19 cellular contexts compared by ENCODE assay signal in genomic region chr4:182231503-182231902, GRCh38. TPM values are rescaled to one million over a fixed set of nuclear protein-coding genes. Genes with fewer than 3 reads are reported as not detected.
"Had no signal": no experiment of that assay in that cellular context is flagged by ENCODE, and none has a peak within 500 bp of the region (broad histone marks: within the 10 kb centered on the region; RNA-seq: fewer than 3 reads in every experiment).

No MANE protein-coding gene starts in this region.

- H3K36me3 ChIP-seq: esophagus squamous epithelium, ovary, sigmoid colon, thyroid gland had no signal

- H3K36me3 Mint-ChIP-seq: activated naive CD8-positive, alpha-beta T cell; stimulated activated naive B cell treated with anti-CD40 and anti-IgM and Interleukin-4, amounts not matched to agents 10 μg/mL and 1 μg/mL and 100 μg/mL, for 72 hours had no signal

- H3K27me3 Mint-ChIP-seq: activated CD8-positive, alpha-beta T cell treated with anti-CD3 and anti-CD28 coated beads for 36 hours; activated naive CD8-positive, alpha-beta T cell; brain; stimulated activated naive B cell treated with anti-CD40 and anti-IgM and Interleukin-4, amounts not matched to agents 10 μg/mL and 1 μg/mL and 100 μg/mL, for 72 hours had no signal

- H3K4me3 ChIP-seq: esophagus squamous epithelium, ovary, sigmoid colon, thyroid gland had no signal

- H3K9me3 Mint-ChIP-seq: activated CD8-positive, alpha-beta T cell treated with anti-CD3 and anti-CD28 coated beads for 36 hours; activated T-cell treated with anti-CD3 and anti-CD28 coated beads, Interleukin-2, amount 50 U/mL, for 4 hours; brain; T-helper 1 cell treated with Interleukin-12 subunit alpha and Interleukin-12 subunit beta and Interleukin-4 antibody, amounts not matched to agents 30 μg/mL and 1 μg/mL, for 36 hours had no signal

- H3K4me1 ChIP-seq: esophagus squamous epithelium had no signal

- ATAC-seq: activated CD8-positive, alpha-beta T cell treated with anti-CD3 and anti-CD28 coated beads for 36 hours; activated T-cell treated with anti-CD3 and anti-CD28 coated beads, Interleukin-2, amount 50 U/mL, for 4 hours; stimulated activated naive B cell treated with anti-CD40 and anti-IgM and Interleukin-4, amounts not matched to agents 10 μg/mL and 1 μg/mL and 100 μg/mL, for 72 hours had no signal

- H3K4me1 Mint-ChIP-seq: stimulated activated naive B cell treated with anti-CD40 and anti-IgM and Interleukin-4, amounts not matched to agents 10 μg/mL and 1 μg/mL and 100 μg/mL, for 72 hours had no signal

- H3K27me3 ChIP-seq: esophagus squamous epithelium, ovary, sigmoid colon, thyroid gland had no signal

- H3K27ac Mint-ChIP-seq: activated CD8-positive, alpha-beta T cell treated with anti-CD3 and anti-CD28 coated beads for 36 hours; activated naive CD8-positive, alpha-beta T cell; stimulated activated naive B cell treated with anti-CD40 and anti-IgM and Interleukin-4, amounts not matched to agents 10 μg/mL and 1 μg/mL and 100 μg/mL, for 72 hours; T-helper 1 cell treated with Interleukin-12 subunit alpha and Interleukin-12 subunit beta and Interleukin-4 antibody, amounts not matched to agents 30 μg/mL and 1 μg/mL, for 36 hours had no signal

- H3K27ac ChIP-seq: esophagus squamous epithelium, ovary, thyroid gland had no signal

- H3K4me3 Mint-ChIP-seq: activated CD8-positive, alpha-beta T cell treated with anti-CD3 and anti-CD28 coated beads for 36 hours; activated naive CD8-positive, alpha-beta T cell; activated T-cell treated with anti-CD3 and anti-CD28 coated beads, Interleukin-2, amount 50 U/mL, for 4 hours; brain; stimulated activated naive B cell treated with anti-CD40 and anti-IgM and Interleukin-4, amounts not matched to agents 10 μg/mL and 1 μg/mL and 100 μg/mL, for 72 hours; T-helper 1 cell treated with Interleukin-12 subunit alpha and Interleukin-12 subunit beta and Interleukin-4 antibody, amounts not matched to agents 30 μg/mL and 1 μg/mL, for 36 hours had no signal

- DNase-seq: activated CD4-positive, alpha-beta T cell treated with anti-CD3 and anti-CD28 coated beads for 4 hours; activated CD8-positive, alpha-beta T cell treated with anti-CD3 and anti-CD28 coated beads for 36 hours; activated gamma-delta T cell treated with Interleukin-2 at 50 U/mL for 16 hours; activated T-cell treated with anti-CD3 and anti-CD28 coated beads, Interleukin-2, amount 50 U/mL, for 4 hours; amygdala; central memory CD4-positive, alpha-beta T cell; cortex of kidney; effector CD4-positive, alpha-beta T cell; esophagus squamous epithelium; foreskin melanocyte; mesenchymal stem cell; ovary; sigmoid colon; stimulated activated CD4-positive, alpha-beta T cell treated with anti-CD3 and anti-CD28 coated beads, Interleukin-2, amount 100 ng/mL, for 48 hours; stimulated activated naive B cell treated with anti-CD40 and anti-IgM and Interleukin-4, amounts not matched to agents 10 μg/mL and 1 μg/mL and 100 μg/mL, for 72 hours; thyroid gland had no signal

RNA-seq across cellular contexts. Expression of gene TENM3, which starts 11.7 kb away (rescaled TPM):
- total RNA-seq: activated CD8-positive, alpha-beta T cell treated with anti-CD3 and anti-CD28 coated beads for 36 hours had no signal
